21 cellular contexts compared by ENCODE assay signal in genomic region chr3:56342475-56342874, GRCh38.
A peak's percentile ranks its signal among the peaks of the same experiment; 100 is the strongest.
DNase-seq lines count a peak whose midpoint lies in the region; ATAC-seq and TF ChIP-seq lines count a peak whose summit lies in the region.
"Had no signal": no experiment of that assay in that cellular context is flagged by ENCODE, and none has a peak within 500 bp of the region (broad histone marks: within the 10 kb centered on the region; RNA-seq: fewer than 3 reads in every experiment).

No MANE protein-coding gene starts in this region.

- H3K4me3 ChIP-seq in epithelial cell of esophagus (ENCODE audit: low read length), result no peak overlapping the region
- H3K4me3 ChIP-seq: PC-9 had no signal

- DNase-seq in NCI-H1417 (lab: John Stamatoyannopoulos, UW) (peak in 2 of 3 experiments; percentile 26 to 70), NCI-H1417 treated with DMSO at 0.1 percent for 48 hours (lab: John Stamatoyannopoulos, UW) (no peak), COLO668 (lab: John Stamatoyannopoulos, UW; ENCODE audit: unreplicated experiment) (peak; percentile 6), NCI-H187 treated with DMSO at 0.1 percent for 48 hours (lab: John Stamatoyannopoulos, UW) (peak; percentile 40), epithelial cell of esophagus (ENCODE audit: low read depth) (peak; percentile 39), NCI-H1436 treated with DMSO at 0.1 percent for 48 hours (lab: John Stamatoyannopoulos, UW) (no peak)
- DNase-seq: AML-193; C1 segment of cervical spinal cord; CD8-positive, alpha-beta T cell; H7; Karpas-422; NCI-H1048; NCI-H1694; NCI-H2171; NCI-H446; NCI-H69; PC-9; RPMI8226; T-cell had no signal

- no peak for ATAC-seq in GM21529 (IDR thresholded peaks at IDR 0.05; ENCODE audit: unreplicated experiment)
- ATAC-seq: CD8-positive, alpha-beta T cell; SK-N-SH treated with all-trans-retinoic acid at 6 μM for 48 hours; T-cell had no signal

- no peak for TF ChIP-seq CTCF in epithelial cell of esophagus (IDR thresholded peaks at IDR 0.05; ENCODE audit: insufficient read depth, low read depth, low read length, missing control alignments)

Comparison
In these comparisons a context has a peak if more than half of its experiments do, and no peak if none do; other contexts are left out.
1. DNase-seq: peak in NCI-H1417 (2 of 3), COLO668 (single experiment), NCI-H187 treated with DMSO at 0.1 percent for 48 hours (single experiment) and epithelial cell of esophagus (single experiment); none in NCI-H1417 treated with DMSO at 0.1 percent for 48 hours (single experiment) and NCI-H1436 treated with DMSO at 0.1 percent for 48 hours (single experiment).